ENCODE assay signal across 10 cellular contexts in genomic region chr5:149429839-149430721, GRCh38. TPM values are rescaled to one million over a fixed set of nuclear protein-coding genes. Genes with fewer than 3 reads are reported as not detected.
A peak's percentile ranks its signal among the peaks of the same experiment; 100 is the strongest.
DNase-seq lines count a peak whose midpoint lies in the region; ATAC-seq and TF ChIP-seq lines count a peak whose summit lies in the region.
"Had no signal": no experiment of that assay in that cellular context is flagged by ENCODE, and none has a peak within 500 bp of the region (broad histone marks: within the 10 kb centered on the region; RNA-seq: fewer than 3 reads in every experiment).

No MANE protein-coding gene starts in this region.

- H3K9me2 ChIP-seq in OCI-LY1 (ENCODE audit: low read depth, low read length) = no peaks in the 10 kb centered on the region

- H3K4me3 ChIP-seq in OCI-LY1 (ENCODE audit: low read depth, low read length, poor library complexity, severe bottlenecking) = no peak overlapping the region

- no peaks in the 10 kb centered on the region for H3K79me2 ChIP-seq in OCI-LY1 (ENCODE audit: insufficient read depth, low read length)

- H3K27me3 Mint-ChIP-seq in CD14-positive monocyte (ENCODE audit: low read depth in 3 of 3) (peaks cover 0 to 2% (median 2%) of the 10 kb centered on the region in 3 donors), nephron progenitor cell (ENCODE audit: low read depth, poor library complexity) (peaks cover 9% of the 10 kb centered on the region)

- H3K27me3 ChIP-seq in OCI-LY1 (ENCODE audit: insufficient read depth, low read length) = no peaks in the 10 kb centered on the region; the same call in 1 of the 2 replicates
- H3K27me3 ChIP-seq: pancreas had no signal

- H2AFZ ChIP-seq in OCI-LY1 (ENCODE audit: low read length) = no peak overlapping the region

- H3K36me3 ChIP-seq in OCI-LY1 (ENCODE audit: insufficient read depth, low read length) = no peaks in the 10 kb centered on the region; the same call in 1 of the 2 replicates
- H3K36me3 ChIP-seq: pancreas had no signal

- H4K20me1 ChIP-seq in OCI-LY1 (ENCODE audit: insufficient read depth, low read length) = no peaks in the 10 kb centered on the region

- peak; percentile 49 for ATAC-seq in esophagus mucosa

- H3K4me2 ChIP-seq in OCI-LY1 (ENCODE audit: low read length) = no peak overlapping the region

- no peaks in the 10 kb centered on the region for H3F3A ChIP-seq in OCI-LY1 (ENCODE audit: insufficient read depth, low read length)

- TF ChIP-seq CTCF in CD14-positive monocyte (IDR thresholded peaks at IDR 0.05) = no peak
- peak; percentile 14; the same call in 1 of the 2 replicates for TF ChIP-seq CTCF in OCI-LY1 (IDR thresholded peaks at IDR 0.05; ENCODE audit: low read length)
- TF ChIP-seq CTCF in nephron progenitor cell (IDR thresholded peaks at IDR 0.05) = no peak

- intact Hi-C loops in CD14-positive monocyte (cut with micrococcal nuclease) = no loop called here

- H3K9me3 Mint-ChIP-seq in CD14-positive monocyte (peaks cover 11 to 21% (median 16%) of the 10 kb centered on the region in 7 donors), nephron progenitor cell (no peaks in the 10 kb centered on the region)
- H3K9me3 Mint-ChIP-seq: T-helper 1 cell treated with Interleukin-12 subunit alpha and Interleukin-12 subunit beta and Interleukin-4 antibody, amounts not matched to agents 30 μg/mL and 1 μg/mL, for 36 hours had no signal

- DNase-seq in CD14-positive monocyte (ENCODE audit: low spot score) (no peak), nephron progenitor cell (no peak), middle frontal gyrus (ENCODE audit: extremely low spot score, low spot score) (no peak), NCI-H2107 (lab: John Stamatoyannopoulos, UW) (no peak)
- no peak for DNase-seq in stimulated activated naive CD4-positive, alpha-beta T cell treated with Interleukin-2 at 50 U/mL for 16 hours (lab: John Stamatoyannopoulos, UW)
- DNase-seq in stimulated activated CD8-positive, alpha-beta memory T cell treated with anti-CD3 and anti-CD28 coated beads, Interleukin-4, amount 100 ng/mL, for 48 hours = no peak

- H3K36me3 Mint-ChIP-seq in CD14-positive monocyte (peaks cover 0 to 11% of the 10 kb centered on the region in 2 donors), nephron progenitor cell (ENCODE audit: low read depth) (peaks cover 19% of the 10 kb centered on the region)

- H3K4me3 Mint-ChIP-seq in CD14-positive monocyte (peak overlapping the region; percentile 62 to 86), nephron progenitor cell (no peak overlapping the region)
- H3K4me3 Mint-ChIP-seq: T-helper 1 cell treated with Interleukin-12 subunit alpha and Interleukin-12 subunit beta and Interleukin-4 antibody, amounts not matched to agents 30 μg/mL and 1 μg/mL, for 36 hours had no signal

- H3K27ac Mint-ChIP-seq in CD14-positive monocyte (peak overlapping the region in 2 of 7 donors; percentile 19 to 72), nephron progenitor cell (peak overlapping the region; percentile 66)
- H3K27ac Mint-ChIP-seq: T-helper 1 cell treated with Interleukin-12 subunit alpha and Interleukin-12 subunit beta and Interleukin-4 antibody, amounts not matched to agents 30 μg/mL and 1 μg/mL, for 36 hours had no signal

- H3K9ac ChIP-seq in OCI-LY1 (ENCODE audit: low read length) = no peak overlapping the region

- no peak overlapping the region for H3K27ac ChIP-seq in OCI-LY1 (ENCODE audit: low read depth, low read length, poor library complexity, severe bottlenecking)
- H3K27ac ChIP-seq: pancreas had no signal

- peaks cover 3% of the 10 kb centered on the region; the same call in 1 of the 2 replicates for H3K9me3 ChIP-seq in OCI-LY1 (ENCODE audit: low read length)
- H3K9me3 ChIP-seq: pancreas had no signal

- H3K4me1 ChIP-seq in OCI-LY1 (ENCODE audit: insufficient read depth, low read length, severe bottlenecking) = no peaks in the 10 kb centered on the region
- H3K4me1 ChIP-seq: pancreas had no signal

- H3K4me1 Mint-ChIP-seq in CD14-positive monocyte (peaks cover 30% of the 10 kb centered on the region), nephron progenitor cell (peaks cover 63% of the 10 kb centered on the region)

RNA-seq across cellular contexts. Expression of gene IL17B, which starts 51.0 kb away (rescaled TPM):
- polyA plus RNA-seq in CD14-positive monocyte = not detected
- total RNA-seq in esophagus mucosa = 0.28 TPM
- total RNA-seq: pancreas had no signal
- polyA plus RNA-seq: pancreas had no signal
